ENCODE assay signal across 1 cellular context in genomic region chr12:32444895-32445294, GRCh38.
TF ChIP-seq lines count a peak whose summit lies in the region.

No MANE protein-coding gene starts in this region.

TF ChIP-seq in HCT116, 20 proteins besides CTCF, POLR2A, EP300 and RAD21 (continued from another document):
- TF ChIP-seq ZFX (IDR thresholded peaks at IDR 0.05) = no peak
- TF ChIP-seq MAX (IDR thresholded peaks at IDR 0.05) = peak; percentile 61
- peak; percentile 69 for TF ChIP-seq JUND (IDR thresholded peaks at IDR 0.05)
- no peak for TF ChIP-seq YY1 (IDR thresholded peaks at IDR 0.05; ENCODE audit: extremely low read depth, insufficient replicate concordance, low read depth, low read length)
- no peak for TF ChIP-seq EZH2 (IDR thresholded peaks at IDR 0.05)
- no peak for TF ChIP-seq ZBTB33 (IDR thresholded peaks at IDR 0.05; ENCODE audit: extremely low read depth, insufficient replicate concordance, low read length)
- TF ChIP-seq POLR2AphosphoS5 (IDR thresholded peaks at IDR 0.05; ENCODE audit: low read depth, low read length) = no peak
- TF ChIP-seq FOSL1 (IDR thresholded peaks at IDR 0.05; ENCODE audit: low read depth) = peak; percentile 72; the same call in 1 of the 2 replicates
- 0 out of 2 replicates have a peak, but pooled peaks have one; percentile 25 for TF ChIP-seq SRF (IDR thresholded peaks at IDR 0.05; ENCODE audit: low read depth)
- TF ChIP-seq CEBPB (IDR thresholded peaks at IDR 0.05; ENCODE audit: low read depth) = peak; percentile 49; the same call in 1 of the 2 replicates
- 0 out of 2 replicates have a peak, but pooled peaks have one; percentile 32 for TF ChIP-seq ATF3 (IDR thresholded peaks at IDR 0.05)
- no peak for TF ChIP-seq ZNF274 (IDR thresholded peaks at IDR 0.05; ENCODE audit: low read depth, low read length)
TF ChIP-seq in HCT116: peak in this region for 9.
